In the genomic region with DNA sequence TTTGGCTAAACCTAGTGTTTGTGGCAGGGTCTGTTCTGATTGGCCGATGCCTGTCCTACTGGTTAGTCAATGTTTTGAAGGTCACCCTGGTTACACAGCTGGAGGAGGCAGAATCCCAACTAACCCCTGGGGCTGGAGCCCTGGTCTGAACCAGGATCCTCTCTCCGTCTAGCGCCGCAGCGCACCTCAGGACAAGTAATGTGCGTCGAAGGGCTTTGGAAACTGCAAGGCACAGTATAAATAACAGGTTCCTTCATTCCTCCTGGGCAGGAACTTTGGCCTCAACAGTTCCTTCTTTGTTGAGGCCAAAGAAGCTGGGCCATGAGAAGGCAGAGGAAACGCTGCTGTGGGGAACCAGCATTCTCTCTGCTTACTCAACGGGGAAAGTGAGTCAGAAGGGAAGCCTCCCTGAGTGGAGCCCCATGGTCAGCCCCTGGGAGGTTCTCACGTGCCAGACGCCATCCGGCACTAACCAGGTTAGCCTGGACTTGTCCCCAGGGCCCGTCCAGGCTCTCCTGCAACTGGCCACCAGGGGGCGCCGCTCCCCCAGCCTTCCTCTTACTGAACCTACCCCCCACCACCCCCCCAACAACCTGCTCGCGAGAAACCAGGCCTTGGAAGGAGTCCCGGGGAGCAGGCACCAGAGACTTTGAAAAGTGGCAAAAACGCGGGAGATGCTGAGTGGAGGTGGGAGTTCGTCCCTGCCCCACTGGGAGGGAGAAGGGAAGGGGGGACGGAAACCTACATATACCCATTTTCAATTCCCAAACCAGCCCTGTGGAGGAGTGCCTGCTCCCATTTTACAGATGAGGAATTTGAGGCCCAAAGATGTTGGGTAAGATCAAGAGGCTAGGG, we compare ENCODE assay signal across 8 cellular contexts. TPM values are rescaled to one million over a fixed set of nuclear protein-coding genes. Genes with fewer than 3 reads are reported as not detected.
A peak's percentile ranks its signal among the peaks of the same experiment; 100 is the strongest.
DNase-seq lines count a peak whose midpoint lies in the region; ATAC-seq, FAIRE-seq and TF ChIP-seq lines count a peak whose summit lies in the region.

No MANE protein-coding gene starts in this region.

- CTCF ChIA-PET in T-cell (lab: Charles Lee): interaction anchor here (1.0 to 3.7 kb wide), 11 partner anchors 11 to 102 kb away, joined by 3 to 29 read pairs (median 5); no protein-coding TSS in a partner anchor

- WGBS in adrenal gland, 4 donors: 13 to 32% (median 17%) methylated on average over 11 to 22 of the region's 22 CpGs

- H3K4me1 Mint-ChIP-seq in HFFc6 (ENCODE audit: low read depth): peaks cover 34% of the 10 kb centered on the region
- H3K4me1 Mint-ChIP-seq in T-cell: peaks cover 34 to 39% (median 35%) of the 10 kb centered on the region in 3 donors

- no peaks in the 10 kb centered on the region for H3K36me3 Mint-ChIP-seq in HFFc6 (ENCODE audit: low read depth)
- no peaks in the 10 kb centered on the region for H3K36me3 Mint-ChIP-seq in T-cell

- ATAC-seq in T-cell (replicated peaks in 1 of 4) (peak; percentile 63 to 73 (median 71)), left cardiac atrium (peak; percentile 66 to 69)

- H3K27ac Mint-ChIP-seq in HFFc6 (peak overlapping the region; percentile 100), T-cell (peak overlapping the region; percentile 22 to 55)

- H3K27me3 ChIP-seq in adrenal gland: no peaks in the 10 kb centered on the region

- peaks cover 33 to 39% of the 10 kb centered on the region in 2 donors for H3K4me1 ChIP-seq in adrenal gland (replicated peaks in 1 of 2)

- no peaks in the 10 kb centered on the region for H3K36me3 ChIP-seq in adrenal gland (replicated peaks in 1 of 2)

- FAIRE-seq in urothelium cell line (lab: Jason Lieb, UNC): no peak

- DNase-seq in HFFc6: peak; percentile 93
- DNase-seq in NCI-H1092 treated with DMSO at 0.1 percent for 48 hours (lab: John Stamatoyannopoulos, UW): peak; percentile 57
- DNase-seq in T-cell: peak; percentile 62 to 88 (median 84)
- DNase-seq in adrenal gland: peak; percentile 94 to 98 (median 96)
- DNase-seq in left cardiac atrium: peak; percentile 94
- DNase-seq in putamen (ENCODE audit: low spot score): peak; percentile 89
- peak; percentile 92 for DNase-seq in urothelium cell line (ENCODE audit: low spot score)

- TF ChIP-seq CTCF in HFFc6 (IDR thresholded peaks at IDR 0.05): peak; percentile 99
- TF ChIP-seq CTCF in adrenal gland (IDR thresholded peaks at IDR 0.05): peak; percentile 94 to 99 (median 98)

- H3K27ac ChIP-seq in adrenal gland: peak overlapping the region; percentile 62 to 99 (median 99)

- H3K9me3 Mint-ChIP-seq in HFFc6: no peaks in the 10 kb centered on the region
- no peaks in the 10 kb centered on the region for H3K9me3 Mint-ChIP-seq in T-cell

- TF ChIP-seq POLR2A in adrenal gland (IDR thresholded peaks at IDR 0.05): peak in 1 of 2 donors; percentile 8

- H3K27me3 Mint-ChIP-seq in HFFc6 (ENCODE audit: insufficient read depth) (peaks cover 6% of the 10 kb centered on the region; the same call in 1 of the 2 replicates), T-cell (no peaks in the 10 kb centered on the region)

- no peaks in the 10 kb centered on the region for H3K9me3 ChIP-seq in adrenal gland (replicated peaks in 1 of 3)

- H3K4me3 ChIP-seq in GM08714 (ENCODE audit: low read length): peak overlapping the region; percentile 18; the same call in 1 of the 2 replicates
- no peak overlapping the region for H3K4me3 ChIP-seq in adrenal gland

- intact Hi-C loops in adrenal gland (cut with DNase I) (loop anchor here (2.0 to 5.0 kb wide), 3 partner anchors 60 to 100 kb away; no protein-coding TSS in a partner anchor), left cardiac atrium (cut with DNase I) (loop anchor here (2.0 to 5.0 kb wide), 4 partner anchors 30 to 102 kb away; no protein-coding TSS in a partner anchor)

- POLR2A ChIA-PET in T-cell (lab: Charles Lee): interaction anchor here (0.6 to 1.0 kb wide), 2 partner anchors 69 to 94 kb away, joined by 3 to 7 read pairs; no protein-coding TSS in a partner anchor

- H3K4me3 Mint-ChIP-seq in HFFc6 (peak overlapping the region; percentile 62), T-cell (peak overlapping the region; percentile 61 to 76 (median 63))

RNA-seq across cellular contexts. Expression of a gene that starts 19.8 kb away (rescaled TPM):
- not detected for total RNA-seq in HFFc6 (2021; fragmentation: NEBNext Ultra II Directional; extraction: Animal tissue kit (Norgen Biotek cat#: 25700))
- total RNA-seq in T-cell: not detected
- not detected for total RNA-seq in adrenal gland
- not detected for polyA plus RNA-seq in adrenal gland
- not detected for total RNA-seq in left cardiac atrium
